ENCODE assay signal across 8 cellular contexts in the genomic region with DNA sequence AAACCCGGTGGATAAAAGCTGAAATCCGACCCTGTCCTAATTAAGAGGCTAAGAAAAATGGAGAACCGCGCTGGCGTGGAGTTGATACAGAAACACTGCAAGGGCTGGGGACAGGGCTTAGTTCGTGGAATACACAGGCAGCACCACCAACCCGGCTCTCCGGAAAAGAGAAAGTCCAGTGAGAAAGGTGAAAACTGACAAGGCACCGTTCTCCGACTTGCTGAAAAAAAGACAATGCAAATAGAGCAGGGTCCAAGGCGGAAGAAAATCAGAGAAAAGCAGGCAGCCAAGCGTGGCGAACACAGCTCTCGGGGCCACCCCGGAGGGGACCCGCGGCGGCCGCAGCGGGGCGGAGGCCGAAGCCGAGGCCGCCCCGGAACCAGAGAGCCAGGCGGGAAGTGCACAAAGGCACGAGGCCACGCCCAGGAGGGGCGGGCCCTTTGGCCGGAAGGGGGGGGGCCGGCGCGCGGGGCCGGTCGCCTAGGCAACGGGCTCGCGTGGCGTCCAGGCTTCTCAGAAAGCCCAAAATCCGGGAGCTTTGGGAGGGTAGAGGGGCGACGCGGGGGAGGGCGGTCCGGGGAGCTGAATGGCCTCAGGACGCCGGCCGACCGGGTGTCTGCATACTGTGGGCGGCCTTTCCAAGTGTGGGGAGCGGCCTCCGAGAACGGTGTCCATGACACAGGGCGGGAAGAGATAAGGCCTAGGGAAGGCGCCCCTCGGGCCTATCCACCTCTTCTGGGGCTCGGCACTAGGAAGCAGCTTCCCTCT. TPM values are rescaled to one million over a fixed set of nuclear protein-coding genes. Genes with fewer than 3 reads are reported as not detected.
DNase-seq lines count a peak whose midpoint lies in the region; ATAC-seq, FAIRE-seq and TF ChIP-seq lines count a peak whose summit lies in the region.

No MANE protein-coding gene starts in this region.

- H4K5ac ChIP-seq in H1 (ENCODE audit: insufficient read length, low read depth, low read length): peak overlapping the region; percentile 97
- H4K5ac ChIP-seq in mesendoderm (ENCODE audit: low read length): peak overlapping the region; percentile 84

- no peak for TF ChIP-seq CTCF in H1 (IDR thresholded peaks at IDR 0.05; ENCODE audit: control extremely low read depth in 1 of 3, insufficient read depth in 1 of 3, low read depth in 1 of 3, low read length in 3 of 3)

- no peak overlapping the region for H3K23ac ChIP-seq in H1 (ENCODE audit: insufficient read length)
- H3K23ac ChIP-seq in mesendoderm (ENCODE audit: low read length): peak overlapping the region; percentile 73

- H3K4me3 ChIP-seq in H1 (ENCODE audit: extremely low read depth in 1 of 4, insufficient read depth in 2 of 4, low read depth in 3 of 4, low read length in 4 of 4) (peak overlapping the region; percentile 73 to 98 (median 82)), mesendoderm (ENCODE audit: low read length) (peak overlapping the region; percentile 88)

- H3K79me1 ChIP-seq in H1 (ENCODE audit: low read depth, low read length): no peaks in the 10 kb centered on the region
- no peaks in the 10 kb centered on the region for H3K79me1 ChIP-seq in mesendoderm (ENCODE audit: low read length)

- peak overlapping the region; percentile 59; the same call in 1 of the 2 replicates for H2AFZ ChIP-seq in H1 (ENCODE audit: low read length)

- H2BK5ac ChIP-seq in H1 (ENCODE audit: low read depth, low read length) (peak overlapping the region; percentile 93), mesendoderm (ENCODE audit: low read length) (peak overlapping the region; percentile 85)

- CTCF ChIA-PET in H1 (lab: Charles Lee; ENCODE audit: partially characterized antibody): interaction anchor here (1.0 to 1.4 kb wide), 3 partner anchors 10 to 106 kb away, joined by 3 to 7 read pairs (median 3); no protein-coding TSS in a partner anchor

- H2BK120ac ChIP-seq in H1 (replicated peaks; ENCODE audit: low read depth, low read length) (peak overlapping the region; percentile 78), mesendoderm (ENCODE audit: low read depth, low read length) (no peak overlapping the region)

- no peaks in the 10 kb centered on the region for H3K27me3 ChIP-seq in H1 (replicated peaks in 1 of 4; ENCODE audit: control insufficient read depth in 3 of 4, extremely low read depth in 1 of 4, insufficient read depth in 3 of 4, low read length in 3 of 4)
- H3K27me3 ChIP-seq in mesendoderm (ENCODE audit: insufficient read depth, low read length, poor library complexity): no peaks in the 10 kb centered on the region

- peaks cover 14 to 24% of the 10 kb centered on the region in 2 experiments for H3K79me2 ChIP-seq in H1 (ENCODE audit: control insufficient read depth in 1 of 2, insufficient read depth in 2 of 2, low read length in 2 of 2)
- peaks cover 28% of the 10 kb centered on the region for H3K79me2 ChIP-seq in mesendoderm (ENCODE audit: control insufficient read depth, insufficient read depth, low read length)

- TF ChIP-seq RAD21 in H1 (IDR thresholded peaks at IDR 0.05 in 1 of 2, conservative IDR thresholded peaks at IDR 0.05 in 1 of 2; ENCODE audit: low read depth in 2 of 2, low read length in 2 of 2): no peak

- H3K4me1 ChIP-seq in H1 (replicated peaks in 1 of 4; ENCODE audit: control insufficient read depth in 3 of 4, insufficient read depth in 4 of 4, low read length in 3 of 4) (peaks cover 0 to 2% (median 1%) of the 10 kb centered on the region in 4 experiments; a peak in 2 of 7 replicates), mesendoderm (ENCODE audit: control insufficient read depth, low read depth, low read length) (no peaks in the 10 kb centered on the region)

- peak; percentile 28 for ATAC-seq in GM19467 (IDR thresholded peaks at IDR 0.05; ENCODE audit: unreplicated experiment)

- no peaks in the 10 kb centered on the region for H3K9me3 ChIP-seq in H1 (ENCODE audit: insufficient read depth in 2 of 2, low read depth in 1 of 2, low read length in 1 of 2)

- TF ChIP-seq POLR2A in H1 (IDR thresholded peaks at IDR 0.05; ENCODE audit: control extremely low read depth in 1 of 2, low read depth in 2 of 2, low read length in 2 of 2): peak in 1 of 2 experiments; percentile 28; a peak in 1 of 3 replicates

- H4K8ac ChIP-seq in H1 (ENCODE audit: extremely low read depth, insufficient read depth, low read length) (peak overlapping the region; percentile 99), mesendoderm (ENCODE audit: low read depth, low read length) (no peak overlapping the region)

- POLR2A ChIA-PET in H1 (lab: Charles Lee; ENCODE audit: partially characterized antibody): interaction anchor here (0.5 to 2.5 kb wide), 32 partner anchors 10 to 589 kb away, joined by 3 to 17 read pairs (median 4); partner anchors contain the start of gene NAXD

- no peak for TF ChIP-seq EP300 in H1 (IDR thresholded peaks at IDR 0.05; ENCODE audit: borderline replicate concordance in 1 of 2, low read depth in 2 of 2, low read length in 2 of 2)

- peak overlapping the region; percentile 99 for H3K56ac ChIP-seq in H1 (replicated peaks; ENCODE audit: insufficient read length, low read depth, low read length)
- peak overlapping the region; percentile 98 for H3K56ac ChIP-seq in mesendoderm (ENCODE audit: low read length)

- H3K18ac ChIP-seq in H1 (ENCODE audit: extremely low read depth, low read length) (peak overlapping the region; percentile 91), mesendoderm (ENCODE audit: low read length) (peak overlapping the region; percentile 94)

- no peak overlapping the region for H2AK5ac ChIP-seq in H1 (ENCODE audit: low read depth, low read length)
- peak overlapping the region; percentile 62 for H2AK5ac ChIP-seq in mesendoderm (ENCODE audit: low read length)

- peak overlapping the region; percentile 99 for H3K4ac ChIP-seq in H1 (replicated peaks; ENCODE audit: insufficient read length, low read depth, low read length)
- peak overlapping the region; percentile 94 for H3K4ac ChIP-seq in mesendoderm (ENCODE audit: low read depth, low read length)

- H3K14ac ChIP-seq in H1 (ENCODE audit: insufficient read length): no peak overlapping the region

- H3K23me2 ChIP-seq in H1 (ENCODE audit: low read depth, low read length): peaks cover 15% of the 10 kb centered on the region

- DNase-seq in CMK (ENCODE audit: low read depth) (peak; percentile 61), HPDE6-E6E7 (ENCODE audit: extremely low spot score) (peak; percentile 51), NOMO-1 (lab: John Stamatoyannopoulos, UW; ENCODE audit: unreplicated experiment in 2 of 2) (peak; percentile 80 to 88), H1 (ENCODE audit: low read depth in 1 of 2, low spot score in 2 of 2) (peak in 1 of 2 experiments; percentile 77), mesendoderm (peak; percentile 93)
- DNase-seq in activated CD8-positive, alpha-beta memory T cell treated with anti-CD3 and anti-CD28 coated beads, Interleukin-2, amount 50 U/mL, for 1 hour (ENCODE audit: extremely low read depth): peak; percentile 63
- peak; percentile 66 for DNase-seq in stimulated activated CD8-positive, alpha-beta memory T cell treated with anti-CD3 and anti-CD28 coated beads, Interleukin-15, amount 100 ng/mL, for 1 hour (ENCODE audit: low read depth)

- no peak for FAIRE-seq in H1 (lab: Jason Lieb, UNC)

- peak overlapping the region; percentile 5; the same call in 1 of the 2 replicates for H2BK15ac ChIP-seq in H1 (ENCODE audit: low read length)
- H2BK15ac ChIP-seq in mesendoderm (replicated peaks; ENCODE audit: low read depth): no peak overlapping the region

- no peaks in the 10 kb centered on the region for H3K36me3 ChIP-seq in H1 (ENCODE audit: control insufficient read depth in 2 of 4, insufficient read depth in 4 of 4, low read length in 3 of 4)
- no peaks in the 10 kb centered on the region for H3K36me3 ChIP-seq in mesendoderm (ENCODE audit: control insufficient read depth, insufficient read depth, low read length)

- whole genome bisulfite sequencing in H1 (ENCODE audit: extremely low coverage in 1 of 2, insufficient coverage in 1 of 2, insufficient read length in 1 of 2, insufficient replicate concordance in 2 of 2, low coverage in 1 of 2, low lambda C conversion rate in 2 of 2, missing lambda C conversion rate in 1 of 2), 2 experiments: 3% methylated on average over 34 of the region's 58 CpGs; no CpG with 5 or more reads in 1 of the 2 experiments
- no CpG with 5 or more reads among the region's 58 CpGs for WGBS in mesendoderm (ENCODE audit: extremely low coverage, insufficient coverage, low lambda C conversion rate)

- no peak overlapping the region for H2BK20ac ChIP-seq in H1 (ENCODE audit: low read length)

- H3K9ac ChIP-seq in H1 (replicated peaks in 1 of 4; ENCODE audit: extremely low read depth in 1 of 4, low read depth in 3 of 4, low read length in 3 of 4) (peak overlapping the region; percentile 97 to 99 (median 98)), mesendoderm (ENCODE audit: low read length) (peak overlapping the region; percentile 97)

- peak overlapping the region; percentile 99 for H4K91ac ChIP-seq in H1 (replicated peaks; ENCODE audit: insufficient read length, low read length)

- H3K4me2 ChIP-seq in H1 (ENCODE audit: insufficient read depth in 1 of 2, low read depth in 2 of 2, low read length in 2 of 2) (peak overlapping the region; percentile 81 to 83), mesendoderm (ENCODE audit: low read length) (peak overlapping the region; percentile 85)

- H2BK12ac ChIP-seq in H1 (ENCODE audit: low read depth, low read length): peak overlapping the region; percentile 90

- H3K27ac ChIP-seq in H1 (ENCODE audit: low read depth, low read length) (peak overlapping the region; percentile 96), mesendoderm (ENCODE audit: low read depth, low read length) (peak overlapping the region; percentile 96)

- H4K20me1 ChIP-seq in H1 (replicated peaks in 1 of 2; ENCODE audit: control insufficient read depth in 1 of 2, insufficient read depth in 2 of 2, low read length in 2 of 2): peaks cover 10 to 11% of the 10 kb centered on the region in 2 experiments

RNA-seq across cellular contexts. Expression of gene ING1, which starts 1.2 kb away (rescaled TPM):
- total RNA-seq in H1 (2021; fragmentation: NEBNext Ultra II Directional; extraction: Animal tissue kit (Norgen Biotek cat#: 25700)): 26.6 and 28.6 TPM in 2 replicates
- polyA plus RNA-seq in H1 (2011; rRNA removed): 22.3 and 30.3 TPM in 2 replicates
- polyA plus RNA-seq in H1 (2011; cell fraction: cytosol; rRNA removed): 35.6 TPM
- 33.9 TPM for polyA plus RNA-seq in H1 (2011; cell fraction: nucleus; rRNA removed)
- polyA plus RNA-seq in H1 (2012, experiment 1 of 2): 19.9 to 26.8 TPM (median 26.2 TPM) in 4 replicates
- polyA plus RNA-seq in H1 (2012, experiment 2 of 2): 8.4 TPM
- polyA plus RNA-seq in H1 (2013, experiment 1 of 2): 20.2 TPM
- polyA plus RNA-seq in H1 (2013, experiment 2 of 2): 20.1 TPM
- 10.0 and 11.6 TPM in 2 replicates for polyA minus RNA-seq in H1 (2011; rRNA and poly(A)+ RNA removed)
- 29.4 TPM for polyA minus RNA-seq in H1 (2011; cell fraction: cytosol; rRNA and poly(A)+ RNA removed)
- 20.5 TPM for polyA minus RNA-seq in H1 (2011; cell fraction: nucleus; rRNA and poly(A)+ RNA removed)
- 21.0 TPM for polyA plus RNA-seq in mesendoderm (2013, experiment 1 of 2)
- polyA plus RNA-seq in mesendoderm (2013, experiment 2 of 2): 19.7 TPM

RNA-seq across cellular contexts. Expression of gene CARS2, which starts 6.3 kb away (rescaled TPM):
- total RNA-seq in H1 (2021; fragmentation: NEBNext Ultra II Directional; extraction: Animal tissue kit (Norgen Biotek cat#: 25700)): 44.5 and 55.9 TPM in 2 replicates
- 47.7 and 87.9 TPM in 2 replicates for polyA plus RNA-seq in H1 (2011; rRNA removed)
- polyA plus RNA-seq in H1 (2011; cell fraction: cytosol; rRNA removed): 152 TPM
- 114 TPM for polyA plus RNA-seq in H1 (2011; cell fraction: nucleus; rRNA removed)
- polyA plus RNA-seq in H1 (2012, experiment 1 of 2): 40.7 to 47.8 TPM (median 43.3 TPM) in 4 replicates
- 35.5 TPM for polyA plus RNA-seq in H1 (2012, experiment 2 of 2)
- polyA plus RNA-seq in H1 (2013, experiment 1 of 2): 34.4 TPM
- polyA plus RNA-seq in H1 (2013, experiment 2 of 2): 31.2 TPM
- polyA minus RNA-seq in H1 (2011; rRNA and poly(A)+ RNA removed): 26.5 and 27.5 TPM in 2 replicates
- 29.7 TPM for polyA minus RNA-seq in H1 (2011; cell fraction: cytosol; rRNA and poly(A)+ RNA removed)
- 54.5 TPM for polyA minus RNA-seq in H1 (2011; cell fraction: nucleus; rRNA and poly(A)+ RNA removed)
- polyA plus RNA-seq in mesendoderm (2013, experiment 1 of 2): 25.5 TPM
- polyA plus RNA-seq in mesendoderm (2013, experiment 2 of 2): 25.7 TPM
